In genomic region chr2:66675596-66675995, GRCh38 we compare ENCODE assay signal across 31 cellular contexts.
"Had no signal": no experiment of that assay in that cellular context is flagged by ENCODE, and none has a peak within 500 bp of the region (broad histone marks: within the 10 kb centered on the region; RNA-seq: fewer than 3 reads in every experiment).

No MANE protein-coding gene starts in this region.

- H3K4me3 Mint-ChIP-seq: activated B cell treated with CpG ODN at 0.5 μM for 24 hours; activated CD4-positive, alpha-beta memory T cell treated with anti-CD3 and anti-CD28 coated beads for 36 hours; activated naive CD4-positive, alpha-beta T cell treated with anti-CD3 and anti-CD28 coated beads for 36 hours; activated T-cell treated with anti-CD3 and anti-CD28 coated beads, Interleukin-2, amount 50 U/mL, for 4 hours; activated T-helper 1 cell treated with anti-CD3 and anti-CD28 coated beads, Interleukin-12 subunit alpha, Interleukin-12 subunit beta, Interleukin-2, Interleukin-4 antibody, amounts not matched to agents 30 ng/mL and 10 ng/mL and 1 ng/mL, durations not matched to agents 14 hours and 24 hours and 36 hours; T-cell had no signal

- H3K9me3 Mint-ChIP-seq: activated B cell treated with CpG ODN at 0.5 μM for 24 hours; activated CD4-positive, alpha-beta memory T cell treated with anti-CD3 and anti-CD28 coated beads for 36 hours; activated naive CD4-positive, alpha-beta T cell treated with anti-CD3 and anti-CD28 coated beads for 36 hours; activated T-helper 1 cell treated with anti-CD3 and anti-CD28 coated beads, Interleukin-12 subunit alpha, Interleukin-12 subunit beta, Interleukin-2, Interleukin-4 antibody, amounts not matched to agents 30 ng/mL and 10 ng/mL and 1 ng/mL, durations not matched to agents 14 hours and 24 hours and 36 hours had no signal

- DNase-seq: activated B cell treated with CpG ODN at 0.5 μM for 24 hours; activated CD4-positive, alpha-beta memory T cell treated with anti-CD3 and anti-CD28 coated beads for 36 hours; activated CD4-positive, alpha-beta T cell treated with anti-CD3 and anti-CD28 coated beads for 4 hours; activated CD4-positive, alpha-beta T cell treated with anti-CD3 and anti-CD28 coated beads, Interleukin-2, amount 50 U/mL, for 1 hour; activated CD4-positive, CD25-positive, alpha-beta regulatory T cell treated with anti-CD3 and anti-CD28 coated beads, Interleukin-2, amount 50 U/mL, for 72 hours; activated CD8-positive, alpha-beta memory T cell treated with anti-CD3 and anti-CD28 coated beads, Interleukin-2, amount 50 U/mL, for 4 hours; activated gamma-delta T cell treated with Interleukin-2 at 50 U/mL for 16 hours; activated naive CD4-positive, alpha-beta T cell treated with anti-CD3 and anti-CD28 coated beads for 36 hours; activated T-cell treated with anti-CD3 and anti-CD28 coated beads for 4 hours; activated T-cell treated with anti-CD3 and anti-CD28 coated beads, Interleukin-2, amount 50 U/mL, for 4 hours; adrenal gland; body of pancreas; Kasumi-1; KG1; MG63; NCI-H1048; NCI-H1105 treated with DMSO at 0.1 percent for 48 hours; NCI-H2029 treated with DMSO at 0.1 percent for 48 hours; NCI-H226; NCI-H446 treated with DMSO at 0.1 percent for 48 hours; NCI-H69; NK-92 treated with Interleukin-12 subunit alpha and Interleukin-12 subunit beta, amount 100 ng/mL, for 24 hours; PC-3; Peyer's patch; RPMI8226; SHP77 treated with DMSO at 0.1 percent for 48 hours; T-cell; T-helper 2 cell; T-helper 9 cell had no signal

- H3K27me3 Mint-ChIP-seq: activated CD4-positive, alpha-beta memory T cell treated with anti-CD3 and anti-CD28 coated beads for 36 hours had no signal

- H3K27ac Mint-ChIP-seq: activated B cell treated with CpG ODN at 0.5 μM for 24 hours; activated CD4-positive, alpha-beta memory T cell treated with anti-CD3 and anti-CD28 coated beads for 36 hours; activated naive CD4-positive, alpha-beta T cell treated with anti-CD3 and anti-CD28 coated beads for 36 hours; activated naive CD4-positive, alpha-beta T cell treated with anti-CD3 and anti-CD28 coated beads, Interleukin-2, amount 50 U/mL, for 72 hours; activated T-helper 1 cell treated with anti-CD3 and anti-CD28 coated beads, Interleukin-12 subunit alpha, Interleukin-12 subunit beta, Interleukin-2, Interleukin-4 antibody, amounts not matched to agents 30 ng/mL and 10 ng/mL and 1 ng/mL, durations not matched to agents 14 hours and 24 hours and 36 hours; T-cell had no signal

- H3K36me3 Mint-ChIP-seq: activated CD4-positive, alpha-beta memory T cell treated with anti-CD3 and anti-CD28 coated beads for 36 hours; T-cell had no signal

- H3K4me1 Mint-ChIP-seq: activated B cell treated with CpG ODN at 0.5 μM for 24 hours, T-cell had no signal
